ENCODE assay signal across 21 cellular contexts in the genomic region with DNA sequence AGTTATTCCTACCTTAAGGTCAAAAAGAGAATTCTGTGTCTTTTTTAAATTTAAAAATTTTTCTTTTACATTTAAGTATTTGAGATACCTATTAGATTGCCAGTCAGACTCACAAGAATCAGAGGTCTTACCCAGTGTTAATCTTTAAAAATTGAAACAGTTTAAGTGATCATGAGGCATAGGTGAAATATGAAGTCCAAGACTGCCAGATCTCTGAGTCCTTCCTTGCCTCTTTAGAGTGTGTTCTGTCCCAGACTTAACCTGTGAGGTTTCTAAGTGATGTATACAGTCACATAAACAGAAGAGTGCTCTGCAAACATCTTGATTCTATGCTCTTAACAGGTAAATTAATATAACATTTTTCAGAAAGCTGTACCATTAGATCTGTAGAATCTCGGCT. TPM values are rescaled to one million over a fixed set of nuclear protein-coding genes. Genes with fewer than 3 reads are reported as not detected.
DNase-seq lines count a peak whose midpoint lies in the region; ATAC-seq, FAIRE-seq and TF ChIP-seq lines count a peak whose summit lies in the region.
"Had no signal": no experiment of that assay in that cellular context is flagged by ENCODE, and none has a peak within 500 bp of the region (broad histone marks: within the 10 kb centered on the region; RNA-seq: fewer than 3 reads in every experiment).

No MANE protein-coding gene starts in this region.

- no peak for DNase-seq in activated naive CD4-positive, alpha-beta T cell treated with anti-CD3 and anti-CD28 coated beads for 36 hours
- no peak for DNase-seq in activated naive CD4-positive, alpha-beta T cell treated with Interleukin-2 at 50 U/mL for 16 hours
- DNase-seq in EH (ENCODE audit: low read depth), result peak; percentile 21
- no peak for DNase-seq in K562 (ENCODE audit: extremely low read depth in 1 of 4, low spot score in 3 of 4)
- no peak for DNase-seq in H7
- no peak for DNase-seq in NCI-H1092 treated with DMSO at 0.1 percent for 48 hours (lab: John Stamatoyannopoulos, UW)
- DNase-seq in NCI-H1930 (lab: John Stamatoyannopoulos, UW), result no peak
- DNase-seq: activated B cell treated with CpG ODN at 0.5 μM for 24 hours; activated CD4-positive, alpha-beta memory T cell treated with anti-CD3 and anti-CD28 coated beads for 36 hours; activated T-cell treated with anti-CD3 and anti-CD28 coated beads, Interleukin-2, amount 50 U/mL, for 48 hours; amniotic stem cell; GF-D8; heart right ventricle; psoas muscle; RPMI8226; uterus had no signal

- no peaks in the 10 kb centered on the region for H3K9me1 ChIP-seq in K562 (ENCODE audit: control insufficient read depth, insufficient read depth, low read length)

- H3K4me1 Mint-ChIP-seq in activated naive CD4-positive, alpha-beta T cell treated with anti-CD3 and anti-CD28 coated beads for 36 hours (ENCODE audit: low read depth), result peaks cover 30% of the 10 kb centered on the region
- H3K4me1 Mint-ChIP-seq: CD14-positive monocyte had no signal

- H3K9ac ChIP-seq in K562 (ENCODE audit: insufficient read depth in 1 of 2, low read depth in 2 of 2, low read length in 2 of 2), result no peak overlapping the region
- H3K9ac ChIP-seq: KMS-11 had no signal

- H3K27me3 ChIP-seq in K562 (ENCODE audit: control insufficient read depth in 2 of 2, insufficient read depth in 2 of 2, low read length in 2 of 2) (no peaks in the 10 kb centered on the region), neutrophil (no peaks in the 10 kb centered on the region), H7 (ENCODE audit: control insufficient read depth, insufficient read depth, low read length) (no peaks in the 10 kb centered on the region)
- H3K27me3 ChIP-seq: heart right ventricle, suprapubic skin, uterus had no signal

- H3K27ac ChIP-seq in K562 (ENCODE audit: extremely low read depth, low read depth, low read length), result no peak overlapping the region
- peak overlapping the region; percentile 18 for H3K27ac ChIP-seq in neutrophil
- H3K27ac ChIP-seq: heart right ventricle, KMS-11, psoas muscle, SK-N-MC, suprapubic skin, uterus had no signal

- no peaks in the 10 kb centered on the region for H3K27me3 Mint-ChIP-seq in activated naive CD4-positive, alpha-beta T cell treated with anti-CD3 and anti-CD28 coated beads for 36 hours (ENCODE audit: low read depth)
- H3K27me3 Mint-ChIP-seq: activated B cell treated with CpG ODN at 0.5 μM for 24 hours; activated CD4-positive, alpha-beta memory T cell treated with anti-CD3 and anti-CD28 coated beads for 36 hours had no signal

- H3K4me1 ChIP-seq in K562 (replicated peaks in 1 of 2; ENCODE audit: control insufficient read depth in 2 of 2, insufficient read depth in 2 of 2, low read length in 2 of 2) (no peaks in the 10 kb centered on the region), neutrophil (ENCODE audit: control insufficient read depth in 1 of 2, insufficient read depth in 1 of 2, low read depth in 1 of 2, low read length in 1 of 2) (no peaks in the 10 kb centered on the region)
- H3K4me1 ChIP-seq: psoas muscle, suprapubic skin, uterus had no signal

- no peaks in the 10 kb centered on the region for H3K9me3 Mint-ChIP-seq in activated naive CD4-positive, alpha-beta T cell treated with anti-CD3 and anti-CD28 coated beads for 36 hours
- H3K9me3 Mint-ChIP-seq: activated B cell treated with CpG ODN at 0.5 μM for 24 hours; activated CD4-positive, alpha-beta memory T cell treated with anti-CD3 and anti-CD28 coated beads for 36 hours had no signal

- TF ChIP-seq EP300 in K562 (IDR thresholded peaks at IDR 0.05; ENCODE audit: low read length), result no peak

- H3K4me3 Mint-ChIP-seq in activated naive CD4-positive, alpha-beta T cell treated with anti-CD3 and anti-CD28 coated beads for 36 hours, result no peak overlapping the region
- H3K4me3 Mint-ChIP-seq: activated B cell treated with CpG ODN at 0.5 μM for 24 hours; activated CD4-positive, alpha-beta memory T cell treated with anti-CD3 and anti-CD28 coated beads for 36 hours; CD14-positive monocyte had no signal

- H3K9me3 ChIP-seq in K562 (replicated peaks; ENCODE audit: control insufficient read depth, insufficient read depth, low read depth, low read length), result no peaks in the 10 kb centered on the region
- no peaks in the 10 kb centered on the region for H3K9me3 ChIP-seq in neutrophil
- H3K9me3 ChIP-seq: heart right ventricle, psoas muscle, suprapubic skin, uterus had no signal

- CTCF ChIA-PET in activated naive CD4-positive, alpha-beta T cell treated with anti-CD3 and anti-CD28 coated beads for 36 hours (lab: Charles Lee), result interaction anchor here (1.0 to 1.1 kb wide), 2 partner anchors 13 to 24 kb away, joined by 3 to 4 read pairs; no protein-coding TSS in a partner anchor
- CTCF ChIA-PET in K562 (lab: Yijun Ruan, JAX; ENCODE audit: low intra/inter-chr PET ratio), result no interaction called here

- H3K4me3 ChIP-seq in K562 (no peak overlapping the region), neutrophil (ENCODE audit: low read depth in 1 of 2, low read length in 1 of 2) (no peak overlapping the region), H7 (ENCODE audit: insufficient read depth, low read depth, low read length) (no peak overlapping the region)
- H3K4me3 ChIP-seq: heart right ventricle, psoas muscle, SK-N-MC, suprapubic skin, uterus had no signal

- no peak for TF ChIP-seq POLR2A in K562 (conservative IDR thresholded peaks at IDR 0.05)

- POLR2A ChIA-PET in K562 (lab: Yijun Ruan, JAX), result no interaction called here

- H4K20me1 ChIP-seq in K562 (replicated peaks; ENCODE audit: control insufficient read depth, insufficient read depth, low read length), result no peaks in the 10 kb centered on the region

- peaks cover 43% of the 10 kb centered on the region for H3K36me3 Mint-ChIP-seq in activated naive CD4-positive, alpha-beta T cell treated with anti-CD3 and anti-CD28 coated beads for 36 hours (ENCODE audit: low read depth)

- peak; percentile 44; the same call in 2 of the 3 replicates for ATAC-seq in K562
- ATAC-seq: heart right ventricle, psoas muscle had no signal

- H3K27ac Mint-ChIP-seq in activated naive CD4-positive, alpha-beta T cell treated with anti-CD3 and anti-CD28 coated beads for 36 hours, result peak overlapping the region; percentile 36
- H3K27ac Mint-ChIP-seq: activated B cell treated with CpG ODN at 0.5 μM for 24 hours; activated CD4-positive, alpha-beta memory T cell treated with anti-CD3 and anti-CD28 coated beads for 36 hours had no signal

- TF ChIP-seq CTCF in K562 (IDR thresholded peaks at IDR 0.05 in 2 of 3, conservative IDR thresholded peaks at IDR 0.05 in 1 of 3; ENCODE audit: insufficient read depth in 2 of 3, low read depth in 1 of 3, low read length in 3 of 3), result no peak
- TF ChIP-seq CTCF in neutrophil (IDR thresholded peaks at IDR 0.05), result no peak

- in situ Hi-C loops in K562 (cut with MboI), result no loop called here

- no peak overlapping the region for H3K4me2 ChIP-seq in K562 (ENCODE audit: insufficient read depth, low read length)
- H3K4me2 ChIP-seq: KMS-11 had no signal

- H3K36me3 ChIP-seq in K562 (ENCODE audit: control insufficient read depth, insufficient read depth, low read length), result peaks cover 89% of the 10 kb centered on the region
- H3K36me3 ChIP-seq in neutrophil, result peaks cover 93% of the 10 kb centered on the region
- peaks cover 4% of the 10 kb centered on the region; the same call in 1 of the 2 replicates for H3K36me3 ChIP-seq in H7 (replicated peaks; ENCODE audit: control insufficient read depth, insufficient read depth, low read length)

- FAIRE-seq in K562 (lab: Jason Lieb, UNC), result peak; percentile 40

- H2AFZ ChIP-seq in K562 (ENCODE audit: low read depth, low read length), result no peak overlapping the region

- intact Hi-C loops in activated naive CD4-positive, alpha-beta T cell treated with anti-CD3 and anti-CD28 coated beads for 36 hours (cut with micrococcal nuclease), result no loop called here
- intact Hi-C loops in K562 (cut with micrococcal nuclease), result no loop called here

- TF ChIP-seq RAD21 in K562 (CRISPR knock-in tag; conservative IDR thresholded peaks at IDR 0.05 in 1 of 2, IDR thresholded peaks at IDR 0.05 in 1 of 2), result no peak

- WGBS in K562 (ENCODE audit: insufficient coverage, low coverage, missing lambda C conversion rate), result 100% methylated on average over 1 of the region's 1 CpG

- H3K79me2 ChIP-seq in K562 (ENCODE audit: control insufficient read depth, insufficient read depth, low read length), result peaks cover 9% of the 10 kb centered on the region

- BruUV-seq in K562 (replicated peaks; lab: Mats Ljungman, UMichigan), result no TSS peak

TF ChIP-seq in K562, 482 proteins besides CTCF, POLR2A, EP300 and RAD21 (continues in another document):
- TF ChIP-seq CBFA2T3 (IDR thresholded peaks at IDR 0.05) (no peak), SMC3 (conservative IDR thresholded peaks at IDR 0.05; ENCODE audit: insufficient read depth, low read depth, low read length) (no peak)

RNA-seq across cellular contexts. Expression of a gene that starts 40.6 kb away (rescaled TPM):
- 100 to 1,000 TPM; 516 to 536 TPM for total RNA-seq in activated naive CD4-positive, alpha-beta T cell treated with anti-CD3 and anti-CD28 coated beads for 36 hours
- total RNA-seq in K562 (2011; cell fraction: chromatin; rRNA removed; ENCODE audit: low replicate concordance), result 59.8 and 145 TPM in 2 replicates
- total RNA-seq in K562 (2011; cell fraction: nucleolus; rRNA removed), result 44.6 and 49.2 TPM in 2 replicates
- 65.8 and 108 TPM in 2 replicates for total RNA-seq in K562 (2011; cell fraction: nucleoplasm; rRNA removed)
- total RNA-seq in K562 (2014; rRNA removed) (142 and 192 TPM in 2 replicates), K562 (2014; rRNA removed; fragmentation: Illumina TruSeq; extraction: Trizol) (273 and 317 TPM in 2 replicates), K562 (2015; rRNA removed; fragmentation: Illumina TruSeq; extraction: Trizol) (263 and 277 TPM in 2 replicates), K562 (2021) (307 and 310 TPM in 2 replicates)
- polyA plus RNA-seq in K562 (2011; rRNA removed) (246 and 354 TPM in 2 replicates), K562 (2014; fragmentation: Illumina TruSeq; extraction: Trizol) (236 and 249 TPM in 2 replicates), K562 (2014; fragmentation: Nextera tagmentation; extraction: Ambion mirVana) (10 to 100 TPM; 49.0 to 65.1 TPM), K562 (2014; rRNA removed) (205 and 213 TPM in 2 replicates)
- 68.8 and 143 TPM in 2 replicates for polyA plus RNA-seq in K562 (2011; cell fraction: cytosol; rRNA removed)
- polyA plus RNA-seq in K562 (2011; cell fraction: nucleus; rRNA removed), result 48.3 and 83.7 TPM in 2 replicates
- 219 and 220 TPM in 2 replicates for polyA plus RNA-seq in K562 (2012)
- 455 and 468 TPM in 2 replicates for polyA minus RNA-seq in K562 (2011; rRNA and poly(A)+ RNA removed)
- 213 and 229 TPM in 2 replicates for polyA minus RNA-seq in K562 (2011; cell fraction: cytosol; rRNA and poly(A)+ RNA removed)
- 50.5 and 86.9 TPM in 2 replicates for polyA minus RNA-seq in K562 (2011; cell fraction: nucleus; rRNA and poly(A)+ RNA removed)
- total RNA-seq in H7 (2014; rRNA removed; shearing (Covaris generic)), result 113 and 133 TPM in 2 replicates
